In genomic region chr10:15563161-15563715, GRCh38 we compare ENCODE assay signal across 12 cellular contexts.
DNase-seq lines count a peak whose midpoint lies in the region; ATAC-seq and TF ChIP-seq lines count a peak whose summit lies in the region.
"Had no signal": no experiment of that assay in that cellular context is flagged by ENCODE, and none has a peak within 500 bp of the region (broad histone marks: within the 10 kb centered on the region; RNA-seq: fewer than 3 reads in every experiment).

No MANE protein-coding gene starts in this region.

- H2BK120ac ChIP-seq in IMR-90 (ENCODE audit: low read depth, low read length): 0 out of 2 replicates have a peak overlapping the region, but pooled peaks have one; percentile 6

- peaks cover 2% of the 10 kb centered on the region; the same call in 1 of the 2 replicates for H3K9me1 ChIP-seq in IMR-90 (ENCODE audit: insufficient read depth, low read length)

- no peaks in the 10 kb centered on the region for H3K27me3 ChIP-seq in IMR-90 (ENCODE audit: control insufficient read depth, insufficient read depth, low read length)

- dilution Hi-C loops in IMR-90 (cut with HindIII; ENCODE audit: low sequenced_read_pairs, unreplicated experiment): no loop called here

- H2BK20ac ChIP-seq in IMR-90 (ENCODE audit: low read depth, low read length): no peak overlapping the region; the same call in 1 of the 2 replicates

- H3K23ac ChIP-seq in IMR-90 (ENCODE audit: low read depth, low read length): no peak overlapping the region

- no peak overlapping the region for H3K18ac ChIP-seq in IMR-90 (ENCODE audit: low read depth, low read length)

- H3K14ac ChIP-seq in IMR-90 (replicated peaks; ENCODE audit: low read depth, low read length): 0 out of 2 replicates have a peak overlapping the region, but pooled peaks have one; percentile 42

- no peak overlapping the region for H3K4me3 Mint-ChIP-seq in nephron progenitor cell
- H3K4me3 Mint-ChIP-seq: CD4-positive, CD25-positive, alpha-beta regulatory T cell had no signal

- no peaks in the 10 kb centered on the region for H4K20me1 ChIP-seq in IMR-90 (ENCODE audit: insufficient read depth, low read length)

- no peak for DNase-seq in IMR-90
- DNase-seq in astrocyte of the spinal cord (ENCODE audit: low read depth, low spot score): peak; percentile 8
- DNase-seq in nephron progenitor cell: no peak
- no peak for DNase-seq in islet precursor cell
- no peak for DNase-seq in NCI-H146 (lab: John Stamatoyannopoulos, UW)
- DNase-seq in NCI-H2196 (lab: John Stamatoyannopoulos, UW; ENCODE audit: unreplicated experiment): no peak
- DNase-seq: CD4-positive, CD25-positive, alpha-beta regulatory T cell; DMS53 had no signal

- in situ Hi-C loops in IMR-90 (cut with MboI; ENCODE audit: low sequenced_read_pairs): no loop called here
- in situ Hi-C loops in astrocyte of the spinal cord (cut with HindIII; ENCODE audit: low sequenced_read_pairs): no loop called here

- no peak overlapping the region for H3K9ac ChIP-seq in IMR-90 (ENCODE audit: low read depth, low read length)

- ATAC-seq in IMR-90 (ENCODE audit: low read depth): no peak
- no peak for ATAC-seq in GM21447 (IDR thresholded peaks at IDR 0.05; ENCODE audit: unreplicated experiment)
- ATAC-seq: A549, GM12878 had no signal

- no peak for TF ChIP-seq POLR2A in IMR-90 (IDR thresholded peaks at IDR 0.05; ENCODE audit: low read depth, low read length)

- peak overlapping the region; percentile 60 for H3K27ac Mint-ChIP-seq in nephron progenitor cell
- H3K27ac Mint-ChIP-seq: CD4-positive, CD25-positive, alpha-beta regulatory T cell had no signal

- no peaks in the 10 kb centered on the region for H3K9me3 Mint-ChIP-seq in nephron progenitor cell

- H2AK9ac ChIP-seq in IMR-90 (replicated peaks; ENCODE audit: low read depth, low read length, poor library complexity): no peak overlapping the region

- no peak overlapping the region for H3K56ac ChIP-seq in IMR-90 (ENCODE audit: extremely low read depth, insufficient read depth, low read length)

- intact Hi-C loops in IMR-90 (cut with micrococcal nuclease): no loop called here

- WGBS in IMR-90 (ENCODE audit: extremely low coverage in 2 of 2, insufficient read length in 1 of 2), 2 experiments: 82% methylated on average over 2 of the region's 6 CpGs; no CpG with 5 or more reads in 1 of the 2 experiments

- H4K8ac ChIP-seq in IMR-90 (ENCODE audit: low read depth in 2 of 2, low read length in 2 of 2): no peak overlapping the region

- peaks cover 89% of the 10 kb centered on the region for H3K36me3 Mint-ChIP-seq in nephron progenitor cell (ENCODE audit: low read depth)
- H3K36me3 Mint-ChIP-seq: CD4-positive, CD25-positive, alpha-beta regulatory T cell had no signal

- H4K91ac ChIP-seq in IMR-90 (ENCODE audit: insufficient read depth, low read depth, low read length): no peak overlapping the region

- H2BK15ac ChIP-seq in IMR-90 (ENCODE audit: low read depth, low read length): no peak overlapping the region

- CTCF ChIA-PET in IMR-90 (lab: Yijun Ruan, JAX): interaction anchor here (0.9 kb wide), 1 partner anchor 22 kb away, joined by 4 read pairs; no protein-coding TSS in a partner anchor

- TF ChIP-seq RAD21 in IMR-90 (IDR thresholded peaks at IDR 0.05; ENCODE audit: low read length): no peak

- POLR2A ChIA-PET in IMR-90 (lab: Charles Lee; ENCODE audit: unreplicated experiment): no interaction called here

- H3K4me1 Mint-ChIP-seq in nephron progenitor cell: peaks cover 49% of the 10 kb centered on the region
- H3K4me1 Mint-ChIP-seq: CD4-positive, CD25-positive, alpha-beta regulatory T cell had no signal

- H2BK5ac ChIP-seq in IMR-90 (ENCODE audit: low read depth, low read length, poor library complexity, severe bottlenecking): no peak overlapping the region

- peaks cover 10% of the 10 kb centered on the region for H3K27me3 Mint-ChIP-seq in nephron progenitor cell (ENCODE audit: low read depth, poor library complexity)
- H3K27me3 Mint-ChIP-seq: CD4-positive, CD25-positive, alpha-beta regulatory T cell had no signal

- H3K4me2 ChIP-seq in IMR-90 (ENCODE audit: low read depth, low read length): no peak overlapping the region
- H3K4me2 ChIP-seq: A549 had no signal

- BruUV-seq in IMR-90 (replicated peaks; lab: Mats Ljungman, UMichigan): no TSS peak

- TF ChIP-seq CTCF in IMR-90 (conservative IDR thresholded peaks at IDR 0.05; ENCODE audit: low read depth, low read length) (no peak), astrocyte of the spinal cord (IDR thresholded peaks at IDR 0.05; ENCODE audit: low read depth, low read length) (no peak), nephron progenitor cell (IDR thresholded peaks at IDR 0.05) (no peak)

- H3K4ac ChIP-seq in IMR-90 (ENCODE audit: low read depth, low read length): peak overlapping the region; percentile 25; the same call in 1 of the 2 replicates

- no peak overlapping the region for H3K4me3 ChIP-seq in IMR-90 (ENCODE audit: insufficient read depth, low read depth, low read length)
- no peak overlapping the region for H3K4me3 ChIP-seq in astrocyte of the spinal cord (ENCODE audit: low read depth, low read length)
- H3K4me3 ChIP-seq: A549, GM12878, HAP-1 had no signal

- H3K36me3 ChIP-seq in IMR-90 (ENCODE audit: control insufficient read depth, insufficient read depth, low read length): no peaks in the 10 kb centered on the region
- H3K36me3 ChIP-seq: HAP-1 had no signal

- H3K79me1 ChIP-seq in IMR-90 (ENCODE audit: low read depth in 1 of 2, low read length in 2 of 2): no peaks in the 10 kb centered on the region

- H2AFZ ChIP-seq in IMR-90 (replicated peaks; ENCODE audit: low read length, poor library complexity): no peak overlapping the region

- H3K4me1 ChIP-seq in IMR-90 (ENCODE audit: control insufficient read depth, insufficient read depth, low read length): peaks cover 6% of the 10 kb centered on the region
- H3K4me1 ChIP-seq: A549, HAP-1 had no signal

- H4K5ac ChIP-seq in IMR-90 (ENCODE audit: low read depth, low read length): no peak overlapping the region

- H2AK5ac ChIP-seq in IMR-90 (ENCODE audit: low read depth, low read length): no peak overlapping the region

- H3K27ac ChIP-seq in IMR-90 (ENCODE audit: insufficient read depth, low read length): no peak overlapping the region
- H3K27ac ChIP-seq: A549 had no signal

- no peaks in the 10 kb centered on the region for H3K9me3 ChIP-seq in IMR-90 (ENCODE audit: control insufficient read depth, insufficient read depth, low read length)
- H3K9me3 ChIP-seq: A549, HAP-1 had no signal

TF ChIP-seq in IMR-90, 13 proteins besides CTCF, POLR2A, EP300 and RAD21:
- TF ChIP-seq RCOR1 (IDR thresholded peaks at IDR 0.05; ENCODE audit: insufficient replicate concordance, low read length) (no peak), RFX5 (IDR thresholded peaks at IDR 0.05; ENCODE audit: low read depth, low read length) (no peak), SMC3 (IDR thresholded peaks at IDR 0.05; ENCODE audit: low read depth, low read length) (no peak), MXI1 (IDR thresholded peaks at IDR 0.05; ENCODE audit: borderline replicate concordance, low read depth, low read length) (no peak), NFE2L2 (IDR thresholded peaks at IDR 0.05; ENCODE audit: low read depth, low read length) (no peak), ELK1 (IDR thresholded peaks at IDR 0.05; ENCODE audit: borderline replicate concordance, low read depth, low read length) (no peak), CEBPB (IDR thresholded peaks at IDR 0.05; ENCODE audit: low read depth, low read length) (no peak), MAZ (IDR thresholded peaks at IDR 0.05; ENCODE audit: borderline replicate concordance, low read depth, low read length) (no peak), FOS (IDR thresholded peaks at IDR 0.05; ENCODE audit: low read depth, low read length) (no peak), BHLHE40 (IDR thresholded peaks at IDR 0.05; ENCODE audit: low read depth, low read length) (no peak), USF2 (IDR thresholded peaks at IDR 0.05; ENCODE audit: low read depth, low read length) (no peak), CHD1 (IDR thresholded peaks at IDR 0.05; ENCODE audit: low read depth, low read length) (no peak)
TF ChIP-seq in IMR-90: peak in this region for 0.
